In the genomic region with DNA sequence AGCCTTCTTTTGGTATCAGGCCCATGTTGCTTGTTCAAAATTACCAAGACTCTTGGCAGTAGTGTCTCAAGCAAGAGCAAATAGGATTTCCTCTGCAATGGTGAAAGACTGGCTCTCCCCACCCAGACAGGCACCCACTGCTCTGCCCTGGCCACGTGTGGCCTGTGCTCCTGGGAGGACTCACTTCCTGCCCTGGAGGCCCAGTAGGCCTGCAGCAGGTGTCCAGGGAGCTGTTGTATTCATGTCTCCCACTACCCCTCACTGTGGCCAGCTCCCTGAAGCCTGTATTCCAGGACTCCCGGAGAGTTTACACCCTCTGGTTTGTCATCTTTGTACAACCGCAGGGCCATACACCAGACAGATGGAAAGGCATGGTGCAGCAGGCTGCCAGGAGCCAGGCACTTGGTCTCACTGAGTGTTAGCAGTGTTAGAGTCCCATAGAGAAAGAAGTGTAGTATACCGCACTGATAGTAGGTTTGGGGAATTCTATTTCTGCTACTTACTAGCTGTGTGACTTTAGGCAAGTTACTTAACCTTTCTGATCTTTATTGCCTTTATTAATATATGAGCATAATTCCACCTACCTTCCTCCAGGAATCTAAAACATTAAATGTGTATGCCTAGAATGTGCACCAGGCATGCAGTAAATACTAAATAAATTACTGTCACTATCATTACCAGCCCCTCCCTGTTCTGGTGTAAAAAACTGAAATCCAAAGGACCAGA, we compare ENCODE assay signal across 28 cellular contexts.
DNase-seq lines count a peak whose midpoint lies in the region; ATAC-seq and TF ChIP-seq lines count a peak whose summit lies in the region.
"Had no signal": no experiment of that assay in that cellular context is flagged by ENCODE, and none has a peak within 500 bp of the region (broad histone marks: within the 10 kb centered on the region; RNA-seq: fewer than 3 reads in every experiment).

No MANE protein-coding gene starts in this region.

- H3K27me3 Mint-ChIP-seq in effector memory CD8-positive, alpha-beta T cell = no peaks in the 10 kb centered on the region
- H3K27me3 Mint-ChIP-seq in type B pancreatic cell = no peaks in the 10 kb centered on the region
- H3K27me3 Mint-ChIP-seq in activated T-helper 2 cell treated with anti-CD3 and anti-CD28 coated beads, Interferon-gamma antibody, Interleukin-2, Interleukin-4, amounts not matched to agents 10 μg/mL and 5 μg/mL and 100 μg/mL, durations not matched to agents 14 hours and 24 hours and 36 hours (ENCODE audit: low read depth) = no peaks in the 10 kb centered on the region
- H3K27me3 Mint-ChIP-seq: central memory CD8-positive, alpha-beta T cell; progenitor cell of endocrine pancreas had no signal

- no peak for DNase-seq in heart left ventricle
- no peak for DNase-seq in Right ventricle myocardium superior
- DNase-seq in effector memory CD8-positive, alpha-beta T cell = no peak
- peak; percentile 36 for DNase-seq in islet precursor cell
- no peak for DNase-seq in type B pancreatic cell (ENCODE audit: extremely low spot score, unreplicated experiment)
- DNase-seq in DMS114 treated with DMSO at 0.1 percent for 48 hours (lab: John Stamatoyannopoulos, UW; ENCODE audit: unreplicated experiment) = no peak
- no peak for DNase-seq in activated T-helper 2 cell treated with anti-CD3 and anti-CD28 coated beads, Interferon-gamma antibody, Interleukin-2, Interleukin-4, amounts not matched to agents 10 μg/mL and 5 μg/mL and 100 μg/mL, durations not matched to agents 14 hours and 24 hours and 36 hours (ENCODE audit: low spot score)
- no peak for DNase-seq in HEK293T (ENCODE audit: extremely low spot score)
- DNase-seq: ACHN; activated CD4-positive, alpha-beta T cell treated with anti-CD3 and anti-CD28 coated beads, Interleukin-2, amount 50 U/mL, for 48 hours; activated CD4-positive, CD25-positive, alpha-beta regulatory T cell; activated naive CD4-positive, alpha-beta T cell treated with anti-CD3 and anti-CD28 coated beads for 36 hours; activated T-cell treated with anti-CD3 and anti-CD28 coated beads for 4 hours; effector CD4-positive, alpha-beta T cell; EL; gastrocnemius medialis; KG1; NCI-H1694; NCI-H2171 treated with DMSO at 0.1 percent for 48 hours; NCI-H69; T1000 had no signal

- POLR2A ChIA-PET in HEK293T (lab: Yijun Ruan, JAX) = no interaction called here

- H3K4me1 Mint-ChIP-seq in effector memory CD8-positive, alpha-beta T cell (ENCODE audit: low read depth in 2 of 2) = peaks cover 3 to 7% of the 10 kb centered on the region in 2 donors
- peaks cover 15% of the 10 kb centered on the region for H3K4me1 Mint-ChIP-seq in type B pancreatic cell (ENCODE audit: unreplicated experiment)
- no peaks in the 10 kb centered on the region for H3K4me1 Mint-ChIP-seq in activated T-helper 2 cell treated with anti-CD3 and anti-CD28 coated beads, Interferon-gamma antibody, Interleukin-2, Interleukin-4, amounts not matched to agents 10 μg/mL and 5 μg/mL and 100 μg/mL, durations not matched to agents 14 hours and 24 hours and 36 hours (ENCODE audit: low read depth)

- WGBS in heart left ventricle, 4 donors = 76 to 84% (median 81%) methylated on average over 2 to 4 of the region's 4 CpGs

- H3K36me3 ChIP-seq in heart left ventricle = peaks cover 0 to 34% (median 20%) of the 10 kb centered on the region in 9 donors
- H3K36me3 ChIP-seq: gastrocnemius medialis had no signal

- H3K4me3 ChIP-seq in heart left ventricle = no peak overlapping the region
- H3K4me3 ChIP-seq: BLaER1 treated with 17β-estradiol and CSF1 and Interleukin-3, amounts not matched to agents 10 nM and 100 nM; esophagus muscularis mucosa; gastrocnemius medialis; vagina had no signal

- intact Hi-C loops in heart left ventricle (cut with DNase I) (no loop called here), Right ventricle myocardium superior (cut with DNase I) (no loop called here)
- intact Hi-C loops in activated T-helper 2 cell treated with anti-CD3 and anti-CD28 coated beads, Interferon-gamma antibody, Interleukin-2, Interleukin-4, amounts not matched to agents 10 μg/mL and 5 μg/mL and 100 μg/mL, durations not matched to agents 14 hours and 24 hours and 36 hours (cut with micrococcal nuclease) = no loop called here

- no peaks in the 10 kb centered on the region for H3K9me3 Mint-ChIP-seq in effector memory CD8-positive, alpha-beta T cell
- no peaks in the 10 kb centered on the region for H3K9me3 Mint-ChIP-seq in type B pancreatic cell
- H3K9me3 Mint-ChIP-seq in activated T-helper 2 cell treated with anti-CD3 and anti-CD28 coated beads, Interferon-gamma antibody, Interleukin-2, Interleukin-4, amounts not matched to agents 10 μg/mL and 5 μg/mL and 100 μg/mL, durations not matched to agents 14 hours and 24 hours and 36 hours = no peaks in the 10 kb centered on the region
- H3K9me3 Mint-ChIP-seq: activated naive CD4-positive, alpha-beta T cell treated with anti-CD3 and anti-CD28 coated beads for 36 hours; central memory CD8-positive, alpha-beta T cell; mesothelial cell of epicardium had no signal

- H3K4me3 Mint-ChIP-seq in effector memory CD8-positive, alpha-beta T cell = no peak overlapping the region
- H3K4me3 Mint-ChIP-seq in type B pancreatic cell = no peak overlapping the region
- H3K4me3 Mint-ChIP-seq in activated T-helper 2 cell treated with anti-CD3 and anti-CD28 coated beads, Interferon-gamma antibody, Interleukin-2, Interleukin-4, amounts not matched to agents 10 μg/mL and 5 μg/mL and 100 μg/mL, durations not matched to agents 14 hours and 24 hours and 36 hours (ENCODE audit: low read depth) = no peak overlapping the region
- H3K4me3 Mint-ChIP-seq: activated naive CD4-positive, alpha-beta T cell treated with anti-CD3 and anti-CD28 coated beads for 36 hours; central memory CD8-positive, alpha-beta T cell; mesothelial cell of epicardium had no signal

- CTCF ChIA-PET in HEK293T (lab: Yijun Ruan, JAX) = interaction anchor here (0.6 kb wide), 1 partner anchor 47 kb away, joined by 8 read pairs; no protein-coding TSS in a partner anchor

- ATAC-seq in heart left ventricle (peak in 3 of 4 donors; percentile 14 to 39 (median 24)), Right ventricle myocardium superior (ENCODE audit: poor library complexity) (no peak)
- no peak for ATAC-seq in effector memory CD8-positive, alpha-beta T cell (replicated peaks)
- ATAC-seq: left lobe of liver had no signal

- no peaks in the 10 kb centered on the region for H3K27me3 ChIP-seq in heart left ventricle
- H3K27me3 ChIP-seq: BLaER1 treated with 17β-estradiol and CSF1 and Interleukin-3, amounts not matched to agents 10 nM and 100 nM; esophagus muscularis mucosa; gastrocnemius medialis; vagina had no signal

- peak overlapping the region in 1 of 12 donors; percentile 2 for H3K27ac ChIP-seq in heart left ventricle
- H3K27ac ChIP-seq: BLaER1 treated with 17β-estradiol and CSF1 and Interleukin-3, amounts not matched to agents 10 nM and 100 nM; esophagus muscularis mucosa; gastrocnemius medialis; vagina had no signal

- H3K36me3 Mint-ChIP-seq in effector memory CD8-positive, alpha-beta T cell (ENCODE audit: insufficient read depth) = peaks cover 9% of the 10 kb centered on the region
- H3K36me3 Mint-ChIP-seq in type B pancreatic cell = peaks cover 19% of the 10 kb centered on the region
- peaks cover 17% of the 10 kb centered on the region for H3K36me3 Mint-ChIP-seq in activated T-helper 2 cell treated with anti-CD3 and anti-CD28 coated beads, Interferon-gamma antibody, Interleukin-2, Interleukin-4, amounts not matched to agents 10 μg/mL and 5 μg/mL and 100 μg/mL, durations not matched to agents 14 hours and 24 hours and 36 hours (ENCODE audit: low read depth)

- peak overlapping the region; percentile 35 to 49 for H3K27ac Mint-ChIP-seq in effector memory CD8-positive, alpha-beta T cell
- H3K27ac Mint-ChIP-seq in type B pancreatic cell = peak overlapping the region; percentile 21
- H3K27ac Mint-ChIP-seq in activated T-helper 2 cell treated with anti-CD3 and anti-CD28 coated beads, Interferon-gamma antibody, Interleukin-2, Interleukin-4, amounts not matched to agents 10 μg/mL and 5 μg/mL and 100 μg/mL, durations not matched to agents 14 hours and 24 hours and 36 hours = no peak overlapping the region
- H3K27ac Mint-ChIP-seq: activated naive CD4-positive, alpha-beta T cell treated with anti-CD3 and anti-CD28 coated beads for 36 hours had no signal

- no peak for TF ChIP-seq POLR2A in heart left ventricle (IDR thresholded peaks at IDR 0.05)

- no peak for TF ChIP-seq CTCF in heart left ventricle (IDR thresholded peaks at IDR 0.05)
- TF ChIP-seq CTCF in type B pancreatic cell (conservative IDR thresholded peaks at IDR 0.05) = no peak

- H3K4me1 ChIP-seq in heart left ventricle = peaks cover 0 to 16% (median 0%) of the 10 kb centered on the region in 12 donors
- H3K4me1 ChIP-seq: BLaER1 treated with 17β-estradiol and CSF1 and Interleukin-3, amounts not matched to agents 10 nM and 100 nM; vagina had no signal

- H3K9me3 ChIP-seq in heart left ventricle = no peaks in the 10 kb centered on the region
- H3K9me3 ChIP-seq: BLaER1 treated with 17β-estradiol and CSF1 and Interleukin-3, amounts not matched to agents 10 nM and 100 nM; esophagus muscularis mucosa; gastrocnemius medialis; vagina had no signal

TF ChIP-seq in HEK293T, 16 proteins besides CTCF, POLR2A, EP300 and RAD21:
- TF ChIP-seq, protein P1, sequence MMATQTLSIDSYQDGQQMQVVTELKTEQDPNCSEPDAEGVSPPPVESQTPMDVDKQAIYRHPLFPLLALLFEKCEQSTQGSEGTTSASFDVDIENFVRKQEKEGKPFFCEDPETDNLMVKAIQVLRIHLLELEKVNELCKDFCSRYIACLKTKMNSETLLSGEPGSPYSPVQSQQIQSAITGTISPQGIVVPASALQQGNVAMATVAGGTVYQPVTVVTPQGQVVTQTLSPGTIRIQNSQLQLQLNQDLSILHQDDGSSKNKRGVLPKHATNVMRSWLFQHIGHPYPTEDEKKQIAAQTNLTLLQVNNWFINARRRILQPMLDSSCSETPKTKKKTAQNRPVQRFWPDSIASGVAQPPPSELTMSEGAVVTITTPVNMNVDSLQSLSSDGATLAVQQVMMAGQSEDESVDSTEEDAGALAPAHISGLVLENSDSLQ (IDR thresholded peaks at IDR 0.05) = no peak
- no peak for TF ChIP-seq BHLHE40 (IDR thresholded peaks at IDR 0.05; ENCODE audit: borderline replicate concordance)
- no peak for TF ChIP-seq LEF1 (IDR thresholded peaks at IDR 0.05; ENCODE audit: borderline replicate concordance)
- no peak for TF ChIP-seq FOXK2 (IDR thresholded peaks at IDR 0.05)
- no peak for TF ChIP-seq TARDBP (IDR thresholded peaks at IDR 0.05)
- TF ChIP-seq ARNT (IDR thresholded peaks at IDR 0.05) = no peak
- no peak for TF ChIP-seq SP1 (IDR thresholded peaks at IDR 0.05)

Comparison
In these comparisons a context has a peak if more than half of its experiments do, and no peak if none do; other contexts are left out.
1. ATAC-seq: peak in heart left ventricle (3 of 4); none in Right ventricle myocardium superior (single experiment) and effector memory CD8-positive, alpha-beta T cell (single experiment).